In genomic region chr6:29729774-29730328, GRCh38 we compare ENCODE assay signal across 27 cellular contexts.
"Had no signal": no experiment of that assay in that cellular context is flagged by ENCODE, and none has a peak within 500 bp of the region (broad histone marks: within the 10 kb centered on the region; RNA-seq: fewer than 3 reads in every experiment).

No MANE protein-coding gene starts in this region.

- H3K36me3 Mint-ChIP-seq: mesothelial cell of epicardium had no signal

- H3K27me3 Mint-ChIP-seq: activated CD4-positive, alpha-beta memory T cell treated with anti-CD3 and anti-CD28 coated beads, Interleukin-2, amount 10 ng/mL, durations not matched to agents 7 days and 5 days; activated CD4-positive, alpha-beta T cell treated with anti-CD3 and anti-CD28 coated beads, Interleukin-2, amount 10 ng/mL, durations not matched to agents 24 days and 14 days had no signal

- H3K27ac ChIP-seq: adrenal gland, ascending aorta, brain microvascular endothelial cell, left ventricle myocardium inferior, stomach, suprapubic skin, tibial nerve, VCaP had no signal

- FAIRE-seq: endothelial cell of umbilical vein, small intestine had no signal

- H3K9me3 Mint-ChIP-seq: activated CD4-positive, alpha-beta memory T cell treated with anti-CD3 and anti-CD28 coated beads, Interleukin-2, amount 10 ng/mL, durations not matched to agents 7 days and 5 days; activated CD4-positive, alpha-beta T cell treated with anti-CD3 and anti-CD28 coated beads, Interleukin-2, amount 10 ng/mL, durations not matched to agents 24 days and 14 days; activated T-helper 1 cell treated with anti-CD3 and anti-CD28 coated beads, Interleukin-12 subunit alpha, Interleukin-12 subunit beta, Interleukin-2, Interleukin-4 antibody, amounts not matched to agents 30 ng/mL and 10 ng/mL and 1 ng/mL, durations not matched to agents 14 hours and 24 hours and 36 hours; mesothelial cell of epicardium; stimulated activated effector memory CD8-positive, alpha-beta T cell treated with anti-CD3 and anti-CD28 coated beads, Interleukin-12 subunit alpha, Interleukin-12 subunit beta, amount 100 ng/mL, for 72 hours had no signal

- ATAC-seq: activated CD4-positive, CD25-positive, alpha-beta regulatory T cell treated with anti-CD3 and anti-CD28 coated beads, Interleukin-2, amount 50 U/mL, for 24 hours; esophagus mucosa; sciatic nerve; stimulated activated effector memory CD8-positive, alpha-beta T cell treated with anti-CD3 and anti-CD28 coated beads, Interleukin-12 subunit alpha, Interleukin-12 subunit beta, amount 100 ng/mL, for 72 hours had no signal

- DNase-seq: activated CD4-positive, alpha-beta memory T cell treated with anti-CD3 and anti-CD28 coated beads, Interleukin-2, amount 10 ng/mL, durations not matched to agents 7 days and 5 days; activated CD4-positive, alpha-beta T cell treated with anti-CD3 and anti-CD28 coated beads, Interleukin-2, amount 10 ng/mL, durations not matched to agents 24 days and 14 days; activated gamma-delta T cell; activated naive CD4-positive, alpha-beta T cell treated with anti-CD3 and anti-CD28 coated beads, Interleukin-2, amount 50 U/mL, for 16 hours; adrenal gland; brain microvascular endothelial cell; caudate nucleus; effector memory CD4-positive, alpha-beta T cell; foreskin melanocyte; kidney glomerular epithelial cell; left ventricle myocardium inferior; mammary epithelial cell; occipital lobe; posterior cingulate gyrus; small intestine; stomach had no signal

- H3K27ac Mint-ChIP-seq: activated CD4-positive, alpha-beta memory T cell treated with anti-CD3 and anti-CD28 coated beads, Interleukin-2, amount 10 ng/mL, durations not matched to agents 7 days and 5 days; activated CD4-positive, alpha-beta T cell treated with anti-CD3 and anti-CD28 coated beads, Interleukin-2, amount 10 ng/mL, durations not matched to agents 24 days and 14 days; activated T-helper 1 cell treated with anti-CD3 and anti-CD28 coated beads, Interleukin-12 subunit alpha, Interleukin-12 subunit beta, Interleukin-2, Interleukin-4 antibody, amounts not matched to agents 30 ng/mL and 10 ng/mL and 1 ng/mL, durations not matched to agents 14 hours and 24 hours and 36 hours; mesothelial cell of epicardium had no signal

- H3K4me3 Mint-ChIP-seq: activated CD4-positive, alpha-beta memory T cell treated with anti-CD3 and anti-CD28 coated beads, Interleukin-2, amount 10 ng/mL, durations not matched to agents 7 days and 5 days; activated CD4-positive, alpha-beta T cell treated with anti-CD3 and anti-CD28 coated beads, Interleukin-2, amount 10 ng/mL, durations not matched to agents 24 days and 14 days; activated T-helper 1 cell treated with anti-CD3 and anti-CD28 coated beads, Interleukin-12 subunit alpha, Interleukin-12 subunit beta, Interleukin-2, Interleukin-4 antibody, amounts not matched to agents 30 ng/mL and 10 ng/mL and 1 ng/mL, durations not matched to agents 14 hours and 24 hours and 36 hours; mesothelial cell of epicardium; stimulated activated effector memory CD8-positive, alpha-beta T cell treated with anti-CD3 and anti-CD28 coated beads, Interleukin-12 subunit alpha, Interleukin-12 subunit beta, amount 100 ng/mL, for 72 hours had no signal

- H3K4me3 ChIP-seq: adrenal gland, ascending aorta, left ventricle myocardium inferior, stomach, suprapubic skin, tibial nerve had no signal

- H3K4me1 Mint-ChIP-seq: mesothelial cell of epicardium had no signal
